In the genomic region with DNA sequence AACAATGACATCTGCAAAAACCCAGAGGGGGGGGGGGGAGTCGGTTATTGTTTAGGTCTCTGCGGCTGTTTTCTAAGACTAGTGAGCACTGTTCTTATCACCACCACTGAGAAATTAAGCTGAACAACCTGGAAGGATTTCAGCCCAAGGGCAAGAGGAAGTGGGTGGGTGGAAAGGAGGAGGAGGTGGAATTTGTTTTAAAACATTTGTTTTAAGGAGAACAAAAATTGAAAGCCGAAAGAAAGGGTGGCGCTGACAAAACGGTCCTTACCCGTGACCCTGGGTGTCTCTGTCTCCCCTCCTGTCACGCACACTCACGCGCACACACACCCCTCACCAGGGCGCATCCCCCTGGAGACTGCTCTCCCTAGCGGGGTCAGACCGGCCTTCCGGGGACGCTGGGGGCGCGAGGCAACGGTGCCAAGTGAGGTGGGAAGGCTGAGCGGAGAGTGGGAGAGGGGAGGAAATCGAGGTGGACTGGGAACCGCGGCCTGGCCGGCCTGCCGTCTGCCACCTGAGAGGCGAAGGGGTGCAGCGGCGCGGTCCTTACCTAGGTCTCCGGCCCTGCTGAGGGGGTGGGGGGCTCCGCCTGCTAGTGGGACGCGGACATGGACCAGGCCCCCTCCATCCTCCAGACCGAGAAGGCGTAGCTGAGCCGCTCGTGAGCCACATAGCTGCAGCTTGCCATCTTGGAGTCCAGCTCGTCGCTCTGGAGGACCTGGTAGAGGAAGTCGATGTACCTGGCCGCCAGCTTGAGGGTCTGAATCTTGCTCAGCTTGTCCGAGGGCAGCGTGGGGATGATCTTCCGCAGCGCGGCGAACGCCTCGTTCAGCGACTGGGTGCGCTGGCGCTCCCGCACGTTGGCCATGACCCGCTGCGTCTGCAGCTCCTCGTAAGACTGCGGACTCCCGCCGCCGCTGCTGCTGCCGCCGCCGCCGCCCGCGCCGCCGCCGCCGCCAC, we compare ENCODE assay signal across 2 cellular contexts.
TF ChIP-seq lines count a peak whose summit lies in the region.

No MANE protein-coding gene starts in this region.

TF ChIP-seq in liver, 16 proteins besides CTCF, POLR2A, EP300 and RAD21:
- TF ChIP-seq HNF4A (conservative IDR thresholded peaks at IDR 0.05) (no peak), SP1 (IDR thresholded peaks at IDR 0.05) (no peak), EGR1 (IDR thresholded peaks at IDR 0.05; ENCODE audit: low read depth in 2 of 2) (no peak), TAF1 (conservative IDR thresholded peaks at IDR 0.05) (no peak), YY1 (IDR thresholded peaks at IDR 0.05) (no peak), HNF4G (IDR thresholded peaks at IDR 0.05) (no peak)
- TF ChIP-seq, protein P1, sequence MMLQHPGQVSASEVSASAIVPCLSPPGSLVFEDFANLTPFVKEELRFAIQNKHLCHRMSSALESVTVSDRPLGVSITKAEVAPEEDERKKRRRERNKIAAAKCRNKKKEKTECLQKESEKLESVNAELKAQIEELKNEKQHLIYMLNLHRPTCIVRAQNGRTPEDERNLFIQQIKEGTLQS (IDR thresholded peaks at IDR 0.05) = no peak
TF ChIP-seq in liver: peak in this region for 0.

TF ChIP-seq in HepG2, 621 proteins besides CTCF, POLR2A, EP300 and RAD21:
- TF ChIP-seq THYN1 (CRISPR knock-in tag; IDR thresholded peaks at IDR 0.05; ENCODE audit: borderline replicate concordance, low read depth) (no peak), ELF3 (CRISPR knock-in tag; IDR thresholded peaks at IDR 0.05) (no peak), ZFP62 (CRISPR knock-in tag; IDR thresholded peaks at IDR 0.05) (no peak), ZNF263 (CRISPR knock-in tag; IDR thresholded peaks at IDR 0.05) (no peak), SCMH1 (CRISPR knock-in tag; IDR thresholded peaks at IDR 0.05; ENCODE audit: borderline replicate concordance) (no peak), NFKB2 (CRISPR knock-in tag; IDR thresholded peaks at IDR 0.05; ENCODE audit: borderline replicate concordance) (no peak), ZSCAN20 (CRISPR knock-in tag; IDR thresholded peaks at IDR 0.05; ENCODE audit: borderline replicate concordance) (no peak), ZNF614 (CRISPR knock-in tag; IDR thresholded peaks at IDR 0.05; ENCODE audit: borderline replicate concordance) (no peak), TBP (CRISPR knock-in tag; IDR thresholded peaks at IDR 0.05) (no peak), PPARG (CRISPR knock-in tag; conservative IDR thresholded peaks at IDR 0.05) (no peak), ZNF558 (CRISPR knock-in tag; IDR thresholded peaks at IDR 0.05; ENCODE audit: borderline replicate concordance) (no peak), ZNF354B (CRISPR knock-in tag; IDR thresholded peaks at IDR 0.05) (no peak)
- TF ChIP-seq, protein P2, sequence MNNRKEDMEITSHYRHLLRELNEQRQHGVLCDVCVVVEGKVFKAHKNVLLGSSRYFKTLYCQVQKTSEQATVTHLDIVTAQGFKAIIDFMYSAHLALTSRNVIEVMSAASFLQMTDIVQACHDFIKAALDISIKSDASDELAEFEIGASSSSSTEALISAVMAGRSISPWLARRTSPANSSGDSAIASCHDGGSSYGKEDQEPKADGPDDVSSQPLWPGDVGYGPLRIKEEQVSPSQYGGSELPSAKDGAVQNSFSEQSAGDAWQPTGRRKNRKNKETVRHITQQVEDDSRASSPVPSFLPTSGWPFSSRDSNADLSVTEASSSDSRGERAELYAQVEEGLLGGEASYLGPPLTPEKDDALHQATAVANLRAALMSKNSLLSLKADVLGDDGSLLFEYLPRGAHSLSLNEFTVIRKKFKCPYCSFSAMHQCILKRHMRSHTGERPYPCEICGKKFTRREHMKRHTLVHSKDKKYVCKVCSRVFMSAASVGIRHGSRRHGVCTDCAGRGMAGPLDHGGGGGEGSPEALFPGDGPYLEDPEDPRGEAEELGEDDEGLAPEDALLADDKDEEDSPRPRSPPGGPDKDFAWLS (CRISPR knock-in tag; IDR thresholded peaks at IDR 0.05; ENCODE audit: borderline replicate concordance) = no peak
- TF ChIP-seq, protein P3, sequence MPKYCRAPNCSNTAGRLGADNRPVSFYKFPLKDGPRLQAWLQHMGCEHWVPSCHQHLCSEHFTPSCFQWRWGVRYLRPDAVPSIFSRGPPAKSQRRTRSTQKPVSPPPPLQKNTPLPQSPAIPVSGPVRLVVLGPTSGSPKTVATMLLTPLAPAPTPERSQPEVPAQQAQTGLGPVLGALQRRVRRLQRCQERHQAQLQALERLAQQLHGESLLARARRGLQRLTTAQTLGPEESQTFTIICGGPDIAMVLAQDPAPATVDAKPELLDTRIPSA (CRISPR knock-in tag; IDR thresholded peaks at IDR 0.05; ENCODE audit: borderline replicate concordance) = no peak
- TF ChIP-seq, protein P4, sequence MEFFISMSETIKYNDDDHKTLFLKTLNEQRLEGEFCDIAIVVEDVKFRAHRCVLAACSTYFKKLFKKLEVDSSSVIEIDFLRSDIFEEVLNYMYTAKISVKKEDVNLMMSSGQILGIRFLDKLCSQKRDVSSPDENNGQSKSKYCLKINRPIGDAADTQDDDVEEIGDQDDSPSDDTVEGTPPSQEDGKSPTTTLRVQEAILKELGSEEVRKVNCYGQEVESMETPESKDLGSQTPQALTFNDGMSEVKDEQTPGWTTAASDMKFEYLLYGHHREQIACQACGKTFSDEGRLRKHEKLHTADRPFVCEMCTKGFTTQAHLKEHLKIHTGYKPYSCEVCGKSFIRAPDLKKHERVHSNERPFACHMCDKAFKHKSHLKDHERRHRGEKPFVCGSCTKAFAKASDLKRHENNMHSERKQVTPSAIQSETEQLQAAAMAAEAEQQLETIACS (CRISPR knock-in tag; IDR thresholded peaks at IDR 0.05) = no peak
- TF ChIP-seq, protein P5, sequence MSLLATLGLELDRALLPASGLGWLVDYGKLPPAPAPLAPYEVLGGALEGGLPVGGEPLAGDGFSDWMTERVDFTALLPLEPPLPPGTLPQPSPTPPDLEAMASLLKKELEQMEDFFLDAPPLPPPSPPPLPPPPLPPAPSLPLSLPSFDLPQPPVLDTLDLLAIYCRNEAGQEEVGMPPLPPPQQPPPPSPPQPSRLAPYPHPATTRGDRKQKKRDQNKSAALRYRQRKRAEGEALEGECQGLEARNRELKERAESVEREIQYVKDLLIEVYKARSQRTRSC (CRISPR knock-in tag; IDR thresholded peaks at IDR 0.05; ENCODE audit: low read depth) = no peak
- TF ChIP-seq, protein P6, sequence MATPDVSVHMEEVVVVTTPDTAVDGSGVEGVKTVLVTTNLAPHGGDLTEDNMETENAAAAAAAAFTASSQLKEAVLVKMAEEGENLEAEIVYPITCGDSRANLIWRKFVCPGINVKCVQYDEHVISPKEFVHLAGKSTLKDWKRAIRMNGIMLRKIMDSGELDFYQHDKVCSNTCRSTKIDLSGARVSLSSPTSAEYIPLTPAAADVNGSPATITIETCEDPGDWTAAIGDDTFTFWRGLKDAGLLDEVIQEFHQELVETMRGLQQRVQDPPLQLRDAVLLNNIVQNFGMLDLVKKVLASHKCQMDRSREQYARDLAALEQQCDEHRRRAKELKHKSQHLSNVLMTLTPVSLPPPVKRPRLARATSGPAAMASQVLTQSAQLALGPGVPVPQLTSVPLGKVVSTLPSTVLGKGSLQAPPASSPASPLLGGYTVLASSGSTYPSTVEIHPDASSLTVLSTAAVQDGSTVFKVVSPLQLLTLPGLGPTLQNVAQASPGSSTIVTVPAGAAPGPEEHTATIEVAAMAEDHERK (CRISPR knock-in tag; IDR thresholded peaks at IDR 0.05; ENCODE audit: low read depth) = no peak
- TF ChIP-seq, protein P7, sequence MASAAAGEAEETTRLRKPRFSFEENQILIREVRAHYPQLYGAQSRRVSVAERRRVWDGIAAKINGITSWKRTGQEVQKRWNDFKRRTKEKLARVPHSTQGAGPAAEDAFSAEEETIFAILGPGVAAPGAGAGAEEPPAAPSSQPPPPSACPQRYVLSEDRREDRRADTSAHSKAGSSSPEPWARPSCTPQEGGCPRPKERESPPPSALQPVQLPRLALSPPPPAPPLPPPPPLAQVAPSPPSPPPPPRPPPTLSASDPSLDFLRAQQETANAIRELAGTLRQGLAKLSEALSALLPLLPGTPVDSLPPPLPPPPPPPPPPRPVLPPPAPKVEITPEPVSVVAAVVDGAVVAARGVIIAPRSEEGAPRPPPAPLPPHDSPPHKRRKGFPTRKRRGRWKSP (CRISPR knock-in tag; IDR thresholded peaks at IDR 0.05) = no peak
